Comparison of ENCODE assay signal across 9 cellular contexts in the genomic region with DNA sequence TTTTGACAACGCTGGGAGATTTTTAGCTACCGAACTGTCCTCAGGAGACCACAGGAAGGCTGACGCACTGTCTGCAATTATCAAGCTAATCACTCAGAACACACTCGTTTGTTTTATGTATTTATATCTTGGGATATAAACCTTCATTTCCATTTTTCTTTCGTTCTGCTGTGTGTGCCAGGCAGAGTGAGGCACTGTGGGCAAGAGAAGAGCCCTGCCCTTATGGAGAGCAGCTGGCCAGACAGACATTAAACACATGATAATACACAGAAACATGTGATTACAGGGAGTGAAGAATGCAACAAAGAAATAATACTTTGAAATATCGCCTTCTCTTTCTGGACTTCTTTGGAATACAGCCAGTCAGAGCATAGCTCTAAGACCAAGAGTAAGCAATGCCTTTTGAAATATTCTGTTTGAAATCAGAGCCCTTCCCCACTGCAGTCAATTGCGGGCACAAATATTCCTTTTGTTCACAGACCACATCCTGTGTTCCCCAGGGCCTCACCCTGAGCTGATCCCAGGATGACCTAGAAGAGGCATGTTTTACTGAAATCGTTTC.
A peak's percentile ranks its signal among the peaks of the same experiment; 100 is the strongest.
DNase-seq lines count a peak whose midpoint lies in the region; TF ChIP-seq lines count a peak whose summit lies in the region.
"Had no signal": no experiment of that assay in that cellular context is flagged by ENCODE, and none has a peak within 500 bp of the region (broad histone marks: within the 10 kb centered on the region; RNA-seq: fewer than 3 reads in every experiment).

No MANE protein-coding gene starts in this region.

- intact Hi-C loops in posterior cingulate gyrus (cut with DNase I), result no loop called here

- TF ChIP-seq POLR2A in erythroblast (IDR thresholded peaks at IDR 0.05; ENCODE audit: low read length), result no peak

- DNase-seq in D341Med (ENCODE audit: low spot score) (peak; percentile 10), LoVo (ENCODE audit: low spot score) (peak; percentile 19), ecto neural progenitor cell (ENCODE audit: low spot score) (peak; percentile 17), non-pigmented ciliary epithelial cell (ENCODE audit: low read depth) (peak; percentile 68), cerebellar nuclear complex (lab: John Stamatoyannopoulos, UW) (no peak), NCI-H510A treated with DMSO at 0.1 percent for 48 hours (lab: John Stamatoyannopoulos, UW) (no peak), erythroblast (lab: John Stamatoyannopoulos, UW) (no peak), posterior cingulate gyrus (no peak)
- DNase-seq: NCI-H1694 treated with DMSO at 0.1 percent for 48 hours had no signal

Comparison
In these comparisons a context has a peak if more than half of its experiments do, and no peak if none do; other contexts are left out.
1. DNase-seq: peak in D341Med (single experiment), LoVo (single experiment), ecto neural progenitor cell (single experiment) and non-pigmented ciliary epithelial cell (single experiment); none in cerebellar nuclear complex (0 of 2), NCI-H510A treated with DMSO at 0.1 percent for 48 hours (single experiment), erythroblast (0 of 2) and posterior cingulate gyrus (0 of 10).